In genomic region chr11:67484847-67485311, GRCh38 we compare ENCODE assay signal across 1 cellular context.
TF ChIP-seq lines count a peak whose summit lies in the region.

No MANE protein-coding gene starts in this region.

TF ChIP-seq in K562, 482 proteins besides CTCF, POLR2A, EP300 and RAD21:
- TF ChIP-seq MAX (CRISPR knock-in tag; IDR thresholded peaks at IDR 0.05) (0 out of 2 replicates have a peak, but pooled peaks have one; percentile 36), SAP30 (IDR thresholded peaks at IDR 0.05; ENCODE audit: borderline replicate concordance, insufficient read depth, low read depth, low read length, poor library complexity, severe bottlenecking) (no peak)
TF ChIP-seq in K562: peak in this region for 1.
